9 cellular contexts compared by ENCODE assay signal in the genomic region with DNA sequence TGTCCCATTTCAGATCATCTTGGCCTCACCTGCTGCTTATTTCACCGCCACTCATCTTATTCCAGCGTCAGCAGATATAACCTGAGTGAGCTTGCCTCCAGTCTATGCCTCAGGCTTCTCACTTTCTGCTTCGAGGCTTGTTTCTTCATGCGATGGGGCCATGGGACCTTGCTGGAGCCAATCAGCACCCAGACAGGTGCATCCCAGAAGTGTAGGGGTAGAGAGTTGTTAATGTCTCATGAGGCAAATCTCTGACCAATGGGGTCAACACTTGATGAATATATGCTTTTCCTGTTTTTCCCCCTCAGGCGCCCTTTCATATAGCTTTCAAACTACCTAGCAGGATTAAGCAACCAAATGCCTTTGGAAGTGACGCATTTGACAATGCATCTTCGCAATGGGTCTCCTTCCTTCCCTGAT. TPM values are rescaled to one million over a fixed set of nuclear protein-coding genes. Genes with fewer than 3 reads are reported as not detected.
A peak's percentile ranks its signal among the peaks of the same experiment; 100 is the strongest.
DNase-seq lines count a peak whose midpoint lies in the region; ATAC-seq, FAIRE-seq and TF ChIP-seq lines count a peak whose summit lies in the region.
"Had no signal": no experiment of that assay in that cellular context is flagged by ENCODE, and none has a peak within 500 bp of the region (broad histone marks: within the 10 kb centered on the region; RNA-seq: fewer than 3 reads in every experiment).

No MANE protein-coding gene starts in this region.

- H3K27ac ChIP-seq in ACC112 (ENCODE audit: low read depth, low read length) (peak overlapping the region; percentile 94), GM23338 (ENCODE audit: low read depth) (no peak overlapping the region)

- H3K4me1 ChIP-seq in ACC112 (ENCODE audit: control insufficient read depth, insufficient read depth, low read length, unreplicated experiment): peaks cover 10% of the 10 kb centered on the region
- peaks cover 5% of the 10 kb centered on the region; the same call in 1 of the 2 replicates for H3K4me1 ChIP-seq in GM23338 (ENCODE audit: insufficient read depth)
- peaks cover 14% of the 10 kb centered on the region for H3K4me1 ChIP-seq in adipocyte (ENCODE audit: control insufficient read depth, insufficient read depth, low read length)

- H3K9me3 Mint-ChIP-seq in GM23338: no peaks in the 10 kb centered on the region
- no peaks in the 10 kb centered on the region for H3K9me3 Mint-ChIP-seq in naive B cell

- H4K20me1 ChIP-seq in GM23338 (replicated peaks; ENCODE audit: insufficient read depth): no peaks in the 10 kb centered on the region

- H3K9ac ChIP-seq in adipocyte (ENCODE audit: low read length): peak overlapping the region; percentile 98

- H3K4me1 Mint-ChIP-seq in GM23338 (peaks cover 10% of the 10 kb centered on the region; the same call in 2 of the 3 replicates), naive B cell (peaks cover 33 to 57% (median 46%) of the 10 kb centered on the region in 3 donors)

- no peaks in the 10 kb centered on the region for H3K36me3 ChIP-seq in ACC112 (ENCODE audit: insufficient read depth, low read length)
- no peaks in the 10 kb centered on the region; the same call in 1 of the 2 replicates for H3K36me3 ChIP-seq in GM23338 (ENCODE audit: insufficient read depth)
- peaks cover 17% of the 10 kb centered on the region for H3K36me3 ChIP-seq in adipocyte (ENCODE audit: control insufficient read depth, insufficient read depth, low read length, severe bottlenecking)

- H3K27ac Mint-ChIP-seq in GM23338: no peak overlapping the region
- peak overlapping the region in 3 of 6 donors; percentile 77 to 96 (median 84) for H3K27ac Mint-ChIP-seq in naive B cell

- H3K4me3 ChIP-seq in ACC112 (ENCODE audit: low read depth, low read length) (peak overlapping the region; percentile 88), GM23338 (peak overlapping the region; percentile 80), adipocyte (ENCODE audit: low read length) (peak overlapping the region; percentile 90)
- H3K4me3 ChIP-seq: lung had no signal

- H3K27me3 ChIP-seq in ACC112 (ENCODE audit: insufficient read depth, low read length) (no peaks in the 10 kb centered on the region), GM23338 (ENCODE audit: insufficient read depth) (no peaks in the 10 kb centered on the region), adipocyte (replicated peaks; ENCODE audit: control insufficient read depth, insufficient read depth, low read length) (no peaks in the 10 kb centered on the region)

- H3K27me3 Mint-ChIP-seq in GM23338 (ENCODE audit: insufficient read depth, low read depth, poor library complexity) (peaks cover 10% of the 10 kb centered on the region), naive B cell (peaks cover 0 to 5% (median 2%) of the 10 kb centered on the region in 3 donors)

- TF ChIP-seq CTCF in GM23338 (conservative IDR thresholded peaks at IDR 0.05; ENCODE audit: low read depth in 2 of 2): no peak

- TF ChIP-seq POLR2A in GM12892 (IDR thresholded peaks at IDR 0.05; ENCODE audit: low read depth, low read length): no peak

- no peaks in the 10 kb centered on the region for H3K9me2 ChIP-seq in GM23338 (ENCODE audit: insufficient read depth)

- H3K79me2 ChIP-seq in ACC112 (ENCODE audit: control insufficient read depth, insufficient read depth, low read length, unreplicated experiment): no peaks in the 10 kb centered on the region
- H3K79me2 ChIP-seq in GM23338 (replicated peaks; ENCODE audit: insufficient read depth): no peaks in the 10 kb centered on the region

- no peak for DNase-seq in GM23338 (ENCODE audit: low spot score)
- no peak for DNase-seq in adipocyte (ENCODE audit: low read depth)
- DNase-seq in naive B cell: no peak
- no peak for DNase-seq in stimulated activated naive CD4-positive, alpha-beta T cell (lab: John Stamatoyannopoulos, UW)
- no peak for DNase-seq in GM12892 (ENCODE audit: insufficient read length)
- DNase-seq in NCI-H2081 treated with DMSO at 0.1 percent for 48 hours (lab: John Stamatoyannopoulos, UW): no peak
- no peak for DNase-seq in inferior parietal cortex (ENCODE audit: extremely low spot score)

- H3K4me3 Mint-ChIP-seq in GM23338 (peak overlapping the region; percentile 98), naive B cell (peak overlapping the region; percentile 91 to 99 (median 97))

- H3K4me2 ChIP-seq in GM23338: peak overlapping the region; percentile 72

- peaks cover 3% of the 10 kb centered on the region; the same call in 2 of the 3 replicates for H3K36me3 Mint-ChIP-seq in GM23338 (ENCODE audit: low read depth)
- H3K36me3 Mint-ChIP-seq in naive B cell: no peaks in the 10 kb centered on the region

- no peak for FAIRE-seq in GM12892 (lab: Jason Lieb, UNC)

- no peaks in the 10 kb centered on the region for H3K9me3 ChIP-seq in adipocyte (ENCODE audit: control insufficient read depth, low read length)

- ATAC-seq in GM23338 (no peak), naive B cell (ENCODE audit: low read depth in 2 of 2) (no peak)

- peak overlapping the region; percentile 94 for H2AFZ ChIP-seq in ACC112 (ENCODE audit: low read length, unreplicated experiment)
- H2AFZ ChIP-seq in GM23338: peak overlapping the region; percentile 88

- H3F3A ChIP-seq in GM23338 (replicated peaks; ENCODE audit: low read depth): no peaks in the 10 kb centered on the region; the same call in 1 of the 2 replicates

TF ChIP-seq in GM23338, 12 proteins besides CTCF, POLR2A, EP300 and RAD21 (continues in another document):
- TF ChIP-seq EZH2 (IDR thresholded peaks at IDR 0.05; ENCODE audit: low read depth, unreplicated experiment): no peak
- TF ChIP-seq JUNB (IDR thresholded peaks at IDR 0.05; ENCODE audit: unreplicated experiment): no peak
- no peak for TF ChIP-seq ZNF331 (CRISPR knock-in tag; IDR thresholded peaks at IDR 0.05; ENCODE audit: low read depth)
- TF ChIP-seq ZNF114 (CRISPR knock-in tag; IDR thresholded peaks at IDR 0.05): no peak
- TF ChIP-seq NANOG (IDR thresholded peaks at IDR 0.05; ENCODE audit: borderline replicate concordance): no peak

RNA-seq across cellular contexts. Expression of a gene that starts 0.9 kb away (rescaled TPM):
- 24.0 and 24.8 TPM in 2 replicates for total RNA-seq in GM23338 (2014; rRNA removed; shearing (Covaris generic))
- polyA plus RNA-seq in GM23338 (2016; fragmentation: Nextera tagmentation; extraction: Ambion mirVana) (13.1 and 14.1 TPM in 2 replicates), naive B cell (ENCODE audit: low read depth in 6 of 6) (10 to 100 TPM; 20.7 to 41.1 (median 24.3) TPM)
- 12.6 TPM for polyA plus RNA-seq in GM12892 (2012; ENCODE audit: missing spikeins)

RNA-seq across cellular contexts. Expression of a gene that starts 3.5 kb away (rescaled TPM):
- total RNA-seq in GM23338 (2014; rRNA removed; shearing (Covaris generic)): not detected in 2 replicates
- polyA plus RNA-seq in GM23338 (2016; fragmentation: Nextera tagmentation; extraction: Ambion mirVana): 0.27 TPM in 1 of 2 replicates, not detected in the other
- polyA plus RNA-seq in naive B cell (ENCODE audit: low read depth in 6 of 6): not detected
- polyA plus RNA-seq in GM12892 (2012; ENCODE audit: missing spikeins): 0.15 TPM

RNA-seq across cellular contexts. Expression of a gene that starts 52.4 kb away (rescaled TPM):
- total RNA-seq in GM23338 (2014; rRNA removed; shearing (Covaris generic)): 92.5 and 100 TPM in 2 replicates
- polyA plus RNA-seq in GM23338 (2016; fragmentation: Nextera tagmentation; extraction: Ambion mirVana) (19.8 and 20.1 TPM in 2 replicates), naive B cell (ENCODE audit: low read depth in 6 of 6) (1 to 10 TPM; 4.9 to 9.5 (median 7.0) TPM)
- polyA plus RNA-seq in GM12892 (2012; ENCODE audit: missing spikeins): 19.7 TPM

RNA-seq across cellular contexts. Expression of a gene that starts 55.0 kb away (rescaled TPM):
- 27.2 and 28.2 TPM in 2 replicates for total RNA-seq in GM23338 (2014; rRNA removed; shearing (Covaris generic))
- 97.1 and 109 TPM in 2 replicates for polyA plus RNA-seq in GM23338 (2016; fragmentation: Nextera tagmentation; extraction: Ambion mirVana)
- 10 to 100 TPM; 41.5 to 66.8 (median 51.5) TPM for polyA plus RNA-seq in naive B cell (ENCODE audit: low read depth in 6 of 6)
- 92.9 TPM for polyA plus RNA-seq in GM12892 (2012; ENCODE audit: missing spikeins)

RNA-seq across cellular contexts. Expression of a gene that starts 55.6 kb away (rescaled TPM):
- 39.6 and 48.1 TPM in 2 replicates for total RNA-seq in GM23338 (2014; rRNA removed; shearing (Covaris generic))
- polyA plus RNA-seq in GM23338 (2016; fragmentation: Nextera tagmentation; extraction: Ambion mirVana): 22.4 and 25.9 TPM in 2 replicates
- polyA plus RNA-seq in naive B cell (ENCODE audit: low read depth in 6 of 6): 10 to 100 TPM in 1 of 6 donors, 1 to 10 TPM in 5; 5.4 to 11.1 (median 7.8) TPM
- polyA plus RNA-seq in GM12892 (2012; ENCODE audit: missing spikeins): 26.8 TPM
